ENCODE assay signal across 8 cellular contexts in genomic region chr11:107799245-107799859, GRCh38. TPM values are rescaled to one million over a fixed set of nuclear protein-coding genes. Genes with fewer than 3 reads are reported as not detected.
DNase-seq lines count a peak whose midpoint lies in the region; ATAC-seq and TF ChIP-seq lines count a peak whose summit lies in the region.

No MANE protein-coding gene starts in this region.

- H3K9me3 ChIP-seq in DOHH2 (ENCODE audit: control insufficient read depth, insufficient read depth, low read length) (no peaks in the 10 kb centered on the region), vagina (no peaks in the 10 kb centered on the region)

- no peak overlapping the region for H3K4me2 ChIP-seq in DOHH2 (ENCODE audit: low read length)

- intact Hi-C loops in posterior cingulate gyrus (cut with DNase I) (no loop called here), vagina (cut with DNase I) (no loop called here)

- no peak for TF ChIP-seq POLR2A in vagina (IDR thresholded peaks at IDR 0.05)

- peak; percentile 85 for ATAC-seq in GM21390 (IDR thresholded peaks at IDR 0.05; ENCODE audit: unreplicated experiment)

- H3K4me1 ChIP-seq in DOHH2 (ENCODE audit: control insufficient read depth, low read length) (no peaks in the 10 kb centered on the region), vagina (no peaks in the 10 kb centered on the region)

- H3K27ac ChIP-seq in DOHH2 (ENCODE audit: low read depth, low read length) (no peak overlapping the region), vagina (no peak overlapping the region)

- H3K9me2 ChIP-seq in DOHH2 (replicated peaks; ENCODE audit: control insufficient read depth, low read length) = no peaks in the 10 kb centered on the region

- H3K4me3 ChIP-seq in DOHH2 (ENCODE audit: low read length) = no peak overlapping the region
- no peak overlapping the region for H3K4me3 ChIP-seq in vagina

- DNase-seq in HuH-7 (ENCODE audit: low spot score) (peak; percentile 34), RPMI8226 (peak; percentile 81), glomerular endothelial cell (ENCODE audit: extremely low read depth, low read depth, low spot score) (peak; percentile 48), posterior cingulate gyrus (peak; percentile 33 to 93 (median 68)), vagina (ENCODE audit: extremely low spot score in 2 of 2) (peak in 1 of 2 donors; percentile 54)
- peak in 3 of 4 experiments; percentile 4 to 33 (median 10) for DNase-seq in activated naive CD4-positive, alpha-beta T cell (lab: John Stamatoyannopoulos, UW)

- H3K36me3 ChIP-seq in DOHH2 (ENCODE audit: control insufficient read depth, low read length) (peaks cover 56% of the 10 kb centered on the region), vagina (no peaks in the 10 kb centered on the region)

- no peaks in the 10 kb centered on the region for H4K20me1 ChIP-seq in DOHH2 (ENCODE audit: control insufficient read depth, insufficient read depth, low read depth, low read length)

- no peaks in the 10 kb centered on the region for H3K79me2 ChIP-seq in DOHH2 (ENCODE audit: control insufficient read depth, low read length)

- H3K27me3 ChIP-seq in DOHH2 (ENCODE audit: control insufficient read depth, low read length) (no peaks in the 10 kb centered on the region), vagina (no peaks in the 10 kb centered on the region)

- TF ChIP-seq CTCF in DOHH2 (IDR thresholded peaks at IDR 0.05; ENCODE audit: low read depth, low read length, poor library complexity, severe bottlenecking) (peak; percentile 86), vagina (IDR thresholded peaks at IDR 0.05) (peak; percentile 54 to 84 (median 75))

- no peaks in the 10 kb centered on the region for H3F3A ChIP-seq in DOHH2 (ENCODE audit: control insufficient read depth, insufficient read depth)

RNA-seq across cellular contexts. Expression of gene SLC35F2, which starts 59.2 kb away (rescaled TPM):
- total RNA-seq in glomerular endothelial cell (34.1 and 47.1 TPM in 2 replicates), vagina (13.3 TPM)
